25 cellular contexts compared by ENCODE assay signal in genomic region chr10:14821635-14822375, GRCh38. TPM values are rescaled to one million over a fixed set of nuclear protein-coding genes. Genes with fewer than 3 reads are reported as not detected.
"Had no signal": no experiment of that assay in that cellular context is flagged by ENCODE, and none has a peak within 500 bp of the region (broad histone marks: within the 10 kb centered on the region; RNA-seq: fewer than 3 reads in every experiment).

No MANE protein-coding gene starts in this region.

- H2AFZ ChIP-seq: hepatocyte had no signal

- H3K36me3 ChIP-seq: esophagus muscularis mucosa, gastroesophageal sphincter, heart left ventricle, left lung, prostate gland, right atrium auricular region, suprapubic skin, vagina had no signal

- H3K27ac ChIP-seq: esophagus muscularis mucosa, foreskin keratinocyte, gastroesophageal sphincter, heart left ventricle, hepatocyte, left lung, prostate gland, right atrium auricular region, suprapubic skin, vagina had no signal

- H3K27me3 ChIP-seq: esophagus muscularis mucosa, gastroesophageal sphincter, heart left ventricle, hepatocyte, left lung, right atrium auricular region, suprapubic skin, vagina had no signal

- H3K4me2 ChIP-seq: hepatocyte, smooth muscle cell had no signal

- ATAC-seq: foreskin keratinocyte; gastroesophageal sphincter; heart left ventricle; left lung; naive thymus-derived CD8-positive, alpha-beta T cell; sciatic nerve; stimulated activated naive CD8-positive, alpha-beta T cell treated with anti-CD3 and anti-CD28 coated beads, Interleukin-15, amount 100 ng/mL, for 72 hours had no signal

- DNase-seq: effector CD8-positive, alpha-beta T cell; foreskin keratinocyte; heart left ventricle; kidney; left lung; mesenchymal stem cell; naive thymus-derived CD8-positive, alpha-beta T cell; nephron progenitor cell; nucleus accumbens; stimulated activated CD4-positive, alpha-beta T cell treated with anti-CD3 and anti-CD28 coated beads, Interleukin-12 subunit alpha, Interleukin-12 subunit beta, amount 100 ng/mL, for 4 hours; stimulated activated CD4-positive, alpha-beta T cell treated with anti-CD3 and anti-CD28 coated beads, Interleukin-1b, Interleukin-23, amount 100 ng/mL, for 48 hours; stimulated activated CD4-positive, alpha-beta T cell treated with anti-CD3 and anti-CD28 coated beads, Interleukin-4, amount 100 ng/mL, for 1 hour; stimulated activated CD8-positive, alpha-beta memory T cell treated with anti-CD3 and anti-CD28 coated beads, Interleukin-4, amount 100 ng/mL, for 48 hours; stimulated activated naive CD4-positive, alpha-beta T cell; stimulated activated naive CD8-positive, alpha-beta T cell treated with anti-CD3 and anti-CD28 coated beads, Interleukin-15, amount 100 ng/mL, for 72 hours had no signal

- H3K4me3 ChIP-seq: esophagus muscularis mucosa, gastroesophageal sphincter, heart left ventricle, hepatocyte, left lung, prostate gland, right atrium auricular region, smooth muscle cell, suprapubic skin, vagina had no signal

- H3K9me3 ChIP-seq: esophagus muscularis mucosa, gastroesophageal sphincter, heart left ventricle, left lung, prostate gland, right atrium auricular region, suprapubic skin, vagina had no signal

- H3K4me1 ChIP-seq: esophagus muscularis mucosa, gastroesophageal sphincter, prostate gland, right atrium auricular region, suprapubic skin, vagina had no signal

RNA-seq across cellular contexts. Expression of gene CDNF, which starts 16.0 kb away (rescaled TPM):
- total RNA-seq: epithelial cell of proximal tubule had no signal
